In the genomic region with DNA sequence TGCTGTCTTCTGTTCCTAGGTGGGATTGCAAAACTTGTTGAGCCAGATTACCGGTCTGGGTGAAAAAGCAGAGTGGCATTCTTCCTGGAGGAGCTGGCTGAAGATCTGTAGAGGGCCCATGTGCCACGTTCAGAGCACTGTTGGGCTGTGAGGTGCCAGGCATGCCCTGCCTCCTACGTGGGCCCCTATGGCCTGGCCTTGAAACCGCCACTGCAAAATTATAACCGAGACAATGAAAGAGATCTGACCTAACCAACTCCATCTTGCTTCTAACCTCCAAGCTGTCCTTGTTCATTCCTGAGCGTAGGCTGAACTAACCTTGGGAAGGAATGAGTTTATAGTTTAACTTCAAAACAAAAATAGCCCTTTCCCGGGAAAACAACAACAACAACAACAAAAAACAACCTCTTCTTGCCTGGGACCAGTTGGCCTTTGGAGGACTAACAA, we compare ENCODE assay signal across 8 cellular contexts. TPM values are rescaled to one million over a fixed set of nuclear protein-coding genes. Genes with fewer than 3 reads are reported as not detected.
DNase-seq lines count a peak whose midpoint lies in the region; ATAC-seq and TF ChIP-seq lines count a peak whose summit lies in the region.

No MANE protein-coding gene starts in this region.

- H3K9me3 ChIP-seq in skeletal muscle tissue (ENCODE audit: control insufficient read depth in 3 of 3, low read length in 3 of 3), result no peaks in the 10 kb centered on the region

- peak overlapping the region; percentile 92 for H3K27ac ChIP-seq in foreskin keratinocyte
- peak overlapping the region; percentile 94 for H3K27ac ChIP-seq in skeletal muscle tissue (ENCODE audit: low read depth, low read length)

- in situ Hi-C loops in KBM-7 (cut with MboI; ENCODE audit: low pct_unique_long_range_greater_than_20kb, low sequenced_read_pairs), result no loop called here

- ATAC-seq in foreskin keratinocyte (no peak), GM19452 (IDR thresholded peaks at IDR 0.05; ENCODE audit: unreplicated experiment) (no peak)

- no peak for TF ChIP-seq CTCF in WI38 (IDR thresholded peaks at IDR 0.05; ENCODE audit: low read depth, low read length)
- TF ChIP-seq CTCF in foreskin keratinocyte (conservative IDR thresholded peaks at IDR 0.05), result no peak

- DNase-seq in H7, result no peak
- no peak for DNase-seq in foreskin keratinocyte
- no peak for DNase-seq in globus pallidus (ENCODE audit: low spot score)
- DNase-seq in KBM-7, result no peak
- no peak for DNase-seq in stimulated activated CD4-positive, alpha-beta T cell treated with anti-CD3 and anti-CD28 coated beads, Interleukin-1b, Interleukin-23, amount 100 ng/mL, for 48 hours

- H3K27me3 ChIP-seq in H7 (ENCODE audit: control insufficient read depth, insufficient read depth, low read length), result no peaks in the 10 kb centered on the region
- H3K27me3 ChIP-seq in foreskin keratinocyte, result no peaks in the 10 kb centered on the region
- H3K27me3 ChIP-seq in skeletal muscle tissue (ENCODE audit: control insufficient read depth in 3 of 3, insufficient read depth in 3 of 3, low read length in 3 of 3), result no peaks in the 10 kb centered on the region

- H3K9ac ChIP-seq in skeletal muscle tissue (ENCODE audit: low read depth in 1 of 3, low read length in 3 of 3), result peak overlapping the region; percentile 96 to 100 (median 99)

- no peaks in the 10 kb centered on the region for H3K4me1 ChIP-seq in foreskin keratinocyte
- H3K4me1 ChIP-seq in skeletal muscle tissue (ENCODE audit: control insufficient read depth in 3 of 3, insufficient read depth in 3 of 3, low read length in 3 of 3), result peaks cover 42 to 61% (median 59%) of the 10 kb centered on the region in 3 donors

- H3K4me3 ChIP-seq in H7 (ENCODE audit: insufficient read depth, low read depth, low read length), result peak overlapping the region; percentile 87; the same call in 1 of the 2 replicates
- peak overlapping the region; percentile 92 for H3K4me3 ChIP-seq in WI38 (ENCODE audit: low read depth, low read length)
- H3K4me3 ChIP-seq in skeletal muscle tissue (ENCODE audit: low read length in 3 of 3), result peak overlapping the region; percentile 94 to 98 (median 97)

- H3K36me3 ChIP-seq in H7 (replicated peaks; ENCODE audit: control insufficient read depth, insufficient read depth, low read length) (peaks cover 2% of the 10 kb centered on the region; the same call in 1 of the 2 replicates), skeletal muscle tissue (ENCODE audit: control insufficient read depth in 3 of 3, insufficient read depth in 3 of 3, low read length in 3 of 3) (peaks cover 2 to 7% (median 3%) of the 10 kb centered on the region in 3 donors)

RNA-seq across cellular contexts. Expression of gene ACAD9, which starts 1.4 kb away (rescaled TPM):
- total RNA-seq in H7 (2014; rRNA removed; shearing (Covaris generic)), result 20.1 and 20.4 TPM in 2 replicates
- total RNA-seq in foreskin keratinocyte, result 38.5 and 43.5 TPM in 2 replicates
- 31.3 and 36.9 TPM in 2 replicates for polyA plus RNA-seq in foreskin keratinocyte
- total RNA-seq in skeletal muscle tissue, result 32.9 TPM
